8 cellular contexts compared by ENCODE assay signal in genomic region chr14:89013098-89013504, GRCh38.
A peak's percentile ranks its signal among the peaks of the same experiment; 100 is the strongest.
DNase-seq lines count a peak whose midpoint lies in the region; ATAC-seq and TF ChIP-seq lines count a peak whose summit lies in the region.

No MANE protein-coding gene starts in this region.

- WGBS in IMR-90 (ENCODE audit: extremely low coverage in 2 of 2, insufficient read length in 1 of 2), 2 experiments, result no CpG with 5 or more reads among the region's 7 CpGs
- 51% methylated on average over 7 of the region's 7 CpGs for WGBS in liver

- no peak overlapping the region for H2BK20ac ChIP-seq in IMR-90 (ENCODE audit: low read depth, low read length)

- intact Hi-C loops in IMR-90 (cut with micrococcal nuclease), result loop anchor here (1.0 to 10.0 kb wide), 3 partner anchors 168 to 428 kb away; no protein-coding TSS in a partner anchor

- TF ChIP-seq POLR2A in IMR-90 (IDR thresholded peaks at IDR 0.05; ENCODE audit: low read depth, low read length), result no peak

- H3K9me3 ChIP-seq in IMR-90 (ENCODE audit: control insufficient read depth, insufficient read depth, low read length) (peaks cover 3% of the 10 kb centered on the region), liver (ENCODE audit: control insufficient read depth in 4 of 4, low read length in 3 of 4) (no peaks in the 10 kb centered on the region)

- TF ChIP-seq CTCF in IMR-90 (conservative IDR thresholded peaks at IDR 0.05; ENCODE audit: low read depth, low read length), result peak; percentile 51
- TF ChIP-seq CTCF in liver (IDR thresholded peaks at IDR 0.05; ENCODE audit: low read depth, low read length, missing input control), result no peak

- DNase-seq in DMS53 treated with DMSO at 0.1 percent for 48 hours (lab: John Stamatoyannopoulos, UW; ENCODE audit: unreplicated experiment) (peak; percentile 87), IMR-90 (peak; percentile 11), UCSD-AML1 (lab: John Stamatoyannopoulos, UW; ENCODE audit: unreplicated experiment) (peak; percentile 44)

- dilution Hi-C loops in IMR-90 (cut with HindIII; ENCODE audit: low sequenced_read_pairs, unreplicated experiment), result no loop called here

- no peak overlapping the region for H3K4me3 ChIP-seq in IMR-90 (ENCODE audit: insufficient read depth, low read depth, low read length)
- H3K4me3 ChIP-seq in liver (ENCODE audit: low read depth in 1 of 3, low read length in 3 of 3), result no peak overlapping the region

- no peaks in the 10 kb centered on the region for H3K79me1 ChIP-seq in IMR-90 (ENCODE audit: low read depth in 1 of 2, low read length in 2 of 2)

- no peak overlapping the region for H2AK9ac ChIP-seq in IMR-90 (replicated peaks; ENCODE audit: low read depth, low read length, poor library complexity)

- H4K20me1 ChIP-seq in IMR-90 (ENCODE audit: insufficient read depth, low read length), result no peaks in the 10 kb centered on the region

- in situ Hi-C loops in IMR-90 (cut with MboI; ENCODE audit: low sequenced_read_pairs), result loop anchor here (5.0 kb wide), 1 partner anchor 346 kb away; no protein-coding TSS in a partner anchor

- H3K4ac ChIP-seq in IMR-90 (ENCODE audit: low read depth, low read length), result no peak overlapping the region

- H3K4me1 ChIP-seq in IMR-90 (ENCODE audit: control insufficient read depth, insufficient read depth, low read length) (no peaks in the 10 kb centered on the region; the same call in 1 of the 2 replicates), liver (ENCODE audit: control insufficient read depth in 4 of 4, insufficient read depth in 4 of 4, low read length in 3 of 4) (peaks cover 0 to 3% (median 1%) of the 10 kb centered on the region in 4 donors)

- H3K9ac ChIP-seq in IMR-90 (ENCODE audit: low read depth, low read length) (no peak overlapping the region), liver (ENCODE audit: low read depth in 1 of 2, low read length in 2 of 2) (no peak overlapping the region)

- no peak for ATAC-seq in IMR-90 (ENCODE audit: low read depth)
- no peak for ATAC-seq in GM18517 (IDR thresholded peaks at IDR 0.05; ENCODE audit: unreplicated experiment)
- ATAC-seq in HG03175 (IDR thresholded peaks at IDR 0.05; ENCODE audit: unreplicated experiment), result no peak
- ATAC-seq in GM18870 (IDR thresholded peaks at IDR 0.05; ENCODE audit: unreplicated experiment), result no peak
- no peak for ATAC-seq in GM19324 (IDR thresholded peaks at IDR 0.05; ENCODE audit: low FRiP score, unreplicated experiment)

- no peak overlapping the region for H2BK15ac ChIP-seq in IMR-90 (ENCODE audit: low read depth, low read length)

- no peak overlapping the region for H4K91ac ChIP-seq in IMR-90 (ENCODE audit: insufficient read depth, low read depth, low read length)

- H2BK120ac ChIP-seq in IMR-90 (ENCODE audit: low read depth, low read length), result no peak overlapping the region

- H2AK5ac ChIP-seq in IMR-90 (ENCODE audit: low read depth, low read length), result peak overlapping the region; percentile 7; the same call in 1 of the 2 replicates

- no peak overlapping the region for H3K56ac ChIP-seq in IMR-90 (ENCODE audit: extremely low read depth, insufficient read depth, low read length)

- H3K18ac ChIP-seq in IMR-90 (ENCODE audit: low read depth, low read length), result no peak overlapping the region

- no peak overlapping the region for H3K4me2 ChIP-seq in IMR-90 (ENCODE audit: low read depth, low read length)

- no peaks in the 10 kb centered on the region for H3K9me1 ChIP-seq in IMR-90 (ENCODE audit: insufficient read depth, low read length)

- H3K14ac ChIP-seq in IMR-90 (replicated peaks; ENCODE audit: low read depth, low read length), result no peak overlapping the region

- H3K27me3 ChIP-seq in IMR-90 (ENCODE audit: control insufficient read depth, insufficient read depth, low read length) (no peaks in the 10 kb centered on the region), liver (ENCODE audit: control insufficient read depth in 4 of 4, insufficient read depth in 4 of 4, low read length in 3 of 4) (no peaks in the 10 kb centered on the region)

- BruUV-seq in IMR-90 (replicated peaks; lab: Mats Ljungman, UMichigan), result no TSS peak

- H2AFZ ChIP-seq in IMR-90 (replicated peaks; ENCODE audit: low read length, poor library complexity), result no peak overlapping the region

- TF ChIP-seq RAD21 in IMR-90 (IDR thresholded peaks at IDR 0.05; ENCODE audit: low read length) (peak; percentile 59), liver (IDR thresholded peaks at IDR 0.05) (peak; percentile 42 to 60)

- no peak overlapping the region for H2BK5ac ChIP-seq in IMR-90 (ENCODE audit: low read depth, low read length, poor library complexity, severe bottlenecking)

- no peak overlapping the region for H4K5ac ChIP-seq in IMR-90 (ENCODE audit: low read depth, low read length)

- no peak overlapping the region for H3K23ac ChIP-seq in IMR-90 (ENCODE audit: low read depth, low read length)

- H4K8ac ChIP-seq in IMR-90 (ENCODE audit: low read depth in 2 of 2, low read length in 2 of 2), result no peak overlapping the region

- H3K36me3 ChIP-seq in IMR-90 (ENCODE audit: control insufficient read depth, insufficient read depth, low read length) (no peaks in the 10 kb centered on the region), liver (ENCODE audit: control insufficient read depth in 4 of 4, insufficient read depth in 3 of 4, low read depth in 1 of 4, low read length in 3 of 4) (no peaks in the 10 kb centered on the region)

- CTCF ChIA-PET in IMR-90 (lab: Yijun Ruan, JAX), result interaction anchor here (1.0 kb wide), 1 partner anchor 345 kb away, joined by 4 read pairs; no protein-coding TSS in a partner anchor

- POLR2A ChIA-PET in IMR-90 (lab: Charles Lee; ENCODE audit: unreplicated experiment), result no interaction called here

- H3K27ac ChIP-seq in IMR-90 (ENCODE audit: insufficient read depth, low read length) (no peak overlapping the region), liver (ENCODE audit: low read depth in 1 of 2, low read length in 2 of 2) (no peak overlapping the region)

TF ChIP-seq in IMR-90, 13 proteins besides CTCF, POLR2A, EP300 and RAD21 (continues in another document):
- no peak for TF ChIP-seq FOS (IDR thresholded peaks at IDR 0.05; ENCODE audit: low read depth, low read length)
- no peak for TF ChIP-seq MAFK (IDR thresholded peaks at IDR 0.05; ENCODE audit: low read depth, low read length)
- TF ChIP-seq RCOR1 (IDR thresholded peaks at IDR 0.05; ENCODE audit: insufficient replicate concordance, low read length), result no peak
- TF ChIP-seq ELK1 (IDR thresholded peaks at IDR 0.05; ENCODE audit: borderline replicate concordance, low read depth, low read length), result no peak
- TF ChIP-seq RFX5 (IDR thresholded peaks at IDR 0.05; ENCODE audit: low read depth, low read length), result no peak
- TF ChIP-seq CHD1 (IDR thresholded peaks at IDR 0.05; ENCODE audit: low read depth, low read length), result no peak
- TF ChIP-seq BHLHE40 (IDR thresholded peaks at IDR 0.05; ENCODE audit: low read depth, low read length), result no peak
- TF ChIP-seq USF2 (IDR thresholded peaks at IDR 0.05; ENCODE audit: low read depth, low read length), result peak; percentile 58
- TF ChIP-seq CEBPB (IDR thresholded peaks at IDR 0.05; ENCODE audit: low read depth, low read length), result no peak
- no peak for TF ChIP-seq NFE2L2 (IDR thresholded peaks at IDR 0.05; ENCODE audit: low read depth, low read length)

TF ChIP-seq in liver, 16 proteins besides CTCF, POLR2A, EP300 and RAD21:
- no peak for TF ChIP-seq YY1 (IDR thresholded peaks at IDR 0.05)
- TF ChIP-seq, protein P1, sequence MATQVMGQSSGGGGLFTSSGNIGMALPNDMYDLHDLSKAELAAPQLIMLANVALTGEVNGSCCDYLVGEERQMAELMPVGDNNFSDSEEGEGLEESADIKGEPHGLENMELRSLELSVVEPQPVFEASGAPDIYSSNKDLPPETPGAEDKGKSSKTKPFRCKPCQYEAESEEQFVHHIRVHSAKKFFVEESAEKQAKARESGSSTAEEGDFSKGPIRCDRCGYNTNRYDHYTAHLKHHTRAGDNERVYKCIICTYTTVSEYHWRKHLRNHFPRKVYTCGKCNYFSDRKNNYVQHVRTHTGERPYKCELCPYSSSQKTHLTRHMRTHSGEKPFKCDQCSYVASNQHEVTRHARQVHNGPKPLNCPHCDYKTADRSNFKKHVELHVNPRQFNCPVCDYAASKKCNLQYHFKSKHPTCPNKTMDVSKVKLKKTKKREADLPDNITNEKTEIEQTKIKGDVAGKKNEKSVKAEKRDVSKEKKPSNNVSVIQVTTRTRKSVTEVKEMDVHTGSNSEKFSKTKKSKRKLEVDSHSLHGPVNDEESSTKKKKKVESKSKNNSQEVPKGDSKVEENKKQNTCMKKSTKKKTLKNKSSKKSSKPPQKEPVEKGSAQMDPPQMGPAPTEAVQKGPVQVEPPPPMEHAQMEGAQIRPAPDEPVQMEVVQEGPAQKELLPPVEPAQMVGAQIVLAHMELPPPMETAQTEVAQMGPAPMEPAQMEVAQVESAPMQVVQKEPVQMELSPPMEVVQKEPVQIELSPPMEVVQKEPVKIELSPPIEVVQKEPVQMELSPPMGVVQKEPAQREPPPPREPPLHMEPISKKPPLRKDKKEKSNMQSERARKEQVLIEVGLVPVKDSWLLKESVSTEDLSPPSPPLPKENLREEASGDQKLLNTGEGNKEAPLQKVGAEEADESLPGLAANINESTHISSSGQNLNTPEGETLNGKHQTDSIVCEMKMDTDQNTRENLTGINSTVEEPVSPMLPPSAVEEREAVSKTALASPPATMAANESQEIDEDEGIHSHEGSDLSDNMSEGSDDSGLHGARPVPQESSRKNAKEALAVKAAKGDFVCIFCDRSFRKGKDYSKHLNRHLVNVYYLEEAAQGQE (IDR thresholded peaks at IDR 0.05), result no peak
- no peak for TF ChIP-seq HNF4A (conservative IDR thresholded peaks at IDR 0.05)

Comparison
In these comparisons a context has a peak if more than half of its experiments do, and no peak if none do; other contexts are left out.
1. DNase-seq: peak in every context shown above with its lines; median percentile 87 in DMS53 treated with DMSO at 0.1 percent for 48 hours; 44 in UCSD-AML1; 11 in IMR-90.